8 cellular contexts compared by ENCODE assay signal in genomic region chr1:182054698-182055326, GRCh38. TPM values are rescaled to one million over a fixed set of nuclear protein-coding genes. Genes with fewer than 3 reads are reported as not detected.
DNase-seq lines count a peak whose midpoint lies in the region; ATAC-seq and TF ChIP-seq lines count a peak whose summit lies in the region.

No MANE protein-coding gene starts in this region.

- H2AK5ac ChIP-seq in neuronal stem cell (ENCODE audit: low read depth, low read length) = no peak overlapping the region

- DNase-seq in AG04449 (ENCODE audit: low read depth, low spot score) (no peak), GM06990 (ENCODE audit: extremely low read depth, insufficient read length) (no peak), LNCaP clone FGC (ENCODE audit: low read depth) (peak; percentile 6), T-helper 2 cell (peak in 3 of 5 experiments; percentile 13 to 60 (median 26)), neuronal stem cell (ENCODE audit: low spot score) (peak; percentile 32), mesothelial cell of epicardium (ENCODE audit: low spot score in 2 of 2, unreplicated experiment in 2 of 2) (no peak)
- peak; percentile 55 for DNase-seq in effector CD4-positive, alpha-beta T cell

- H3K9ac ChIP-seq in neuronal stem cell (ENCODE audit: low read depth, low read length, poor library complexity) = no peak overlapping the region

- no peak overlapping the region for H3K27ac ChIP-seq in neuronal stem cell (replicated peaks; ENCODE audit: low read length)

- no peak overlapping the region for H2BK15ac ChIP-seq in neuronal stem cell (ENCODE audit: low read length)

- no peaks in the 10 kb centered on the region for H3K36me3 ChIP-seq in GM06990 (ENCODE audit: control insufficient read depth, insufficient read depth, low read length)
- no peaks in the 10 kb centered on the region for H3K36me3 ChIP-seq in neuronal stem cell (replicated peaks in 1 of 2; ENCODE audit: control insufficient read depth in 2 of 2, insufficient read depth in 2 of 2, low read length in 2 of 2)

- peak; percentile 9 for TF ChIP-seq CTCF in AG04449 (IDR thresholded peaks at IDR 0.05; ENCODE audit: insufficient read depth, low read length, missing control alignments)
- peak; percentile 78 for TF ChIP-seq CTCF in GM06990 (IDR thresholded peaks at IDR 0.05; ENCODE audit: insufficient read depth, low read length, poor library complexity, severe bottlenecking)
- TF ChIP-seq CTCF in LNCaP clone FGC (IDR thresholded peaks at IDR 0.05; ENCODE audit: control insufficient read depth, extremely low read depth, insufficient read depth) = peak; percentile 74
- TF ChIP-seq CTCF in mesothelial cell of epicardium (IDR thresholded peaks at IDR 0.05; ENCODE audit: unreplicated experiment) = no peak

- no peak overlapping the region for H3K4me2 ChIP-seq in neuronal stem cell (ENCODE audit: insufficient read depth, low read length, poor library complexity, severe bottlenecking)

- no peak overlapping the region for H2BK12ac ChIP-seq in neuronal stem cell (ENCODE audit: low read length)

- H2BK5ac ChIP-seq in neuronal stem cell (ENCODE audit: low read length) = no peak overlapping the region

- no peak overlapping the region for H3K4me3 Mint-ChIP-seq in mesothelial cell of epicardium

- CTCF ChIA-PET in AG04449 (lab: Yijun Ruan, JAX) = interaction anchor here (0.6 to 2.8 kb wide), 4 partner anchors 8 to 581 kb away, joined by 3 to 16 read pairs (median 3); no protein-coding TSS in a partner anchor

- H3K27me3 ChIP-seq in GM06990 (replicated peaks; ENCODE audit: control insufficient read depth, insufficient read depth, low read length) (no peaks in the 10 kb centered on the region; the same call in none of the 2 replicates), neuronal stem cell (ENCODE audit: control insufficient read depth in 3 of 3, insufficient read depth in 3 of 3, low read depth in 1 of 3, low read length in 3 of 3) (peaks cover 0 to 5% (median 0%) of the 10 kb centered on the region in 3 experiments)

- no peak overlapping the region for H3K4ac ChIP-seq in neuronal stem cell (ENCODE audit: low read length)

- no peak overlapping the region for H3K14ac ChIP-seq in neuronal stem cell (ENCODE audit: low read length)

- no peak overlapping the region for H3K18ac ChIP-seq in neuronal stem cell (ENCODE audit: low read length)

- H3K9me3 Mint-ChIP-seq in mesothelial cell of epicardium = no peaks in the 10 kb centered on the region

- H3K79me1 ChIP-seq in neuronal stem cell (ENCODE audit: low read depth, low read length) = no peaks in the 10 kb centered on the region

- POLR2A ChIA-PET in AG04449 (lab: Yijun Ruan, JAX) = no interaction called here

- no peak overlapping the region for H2BK120ac ChIP-seq in neuronal stem cell (ENCODE audit: low read depth, low read length)

- H3K23ac ChIP-seq in neuronal stem cell (ENCODE audit: low read depth, low read length, poor library complexity) = no peak overlapping the region

- no CpG with 5 or more reads among the region's 4 CpGs for WGBS in neuronal stem cell (ENCODE audit: extremely low coverage in 2 of 2, insufficient read length in 2 of 2, insufficient replicate concordance in 1 of 2), 2 donors

- H4K91ac ChIP-seq in neuronal stem cell (ENCODE audit: low read depth, low read length, poor library complexity) = no peak overlapping the region

- no peaks in the 10 kb centered on the region for H3K36me3 Mint-ChIP-seq in mesothelial cell of epicardium

- no peaks in the 10 kb centered on the region for H3K4me1 Mint-ChIP-seq in mesothelial cell of epicardium

- no peaks in the 10 kb centered on the region for H3K4me1 ChIP-seq in neuronal stem cell (ENCODE audit: control insufficient read depth in 2 of 2, insufficient read depth in 1 of 2, low read depth in 1 of 2, low read length in 2 of 2)

- no peak overlapping the region for H4K8ac ChIP-seq in neuronal stem cell (ENCODE audit: low read depth, low read length)

- H3K4me3 ChIP-seq in AG04449 (ENCODE audit: low read depth, low read length) (no peak overlapping the region), GM06990 (replicated peaks; ENCODE audit: low read depth, low read length) (no peak overlapping the region), LNCaP clone FGC (ENCODE audit: low read depth, low read length) (no peak overlapping the region), neuronal stem cell (ENCODE audit: low read length in 2 of 2) (no peak overlapping the region)

- H3K27me3 Mint-ChIP-seq in mesothelial cell of epicardium (ENCODE audit: low read depth) = no peaks in the 10 kb centered on the region

- no peak for ATAC-seq in HG02571 (IDR thresholded peaks at IDR 0.05; ENCODE audit: unreplicated experiment)

- no peaks in the 10 kb centered on the region for H3K9me3 ChIP-seq in neuronal stem cell (replicated peaks in 1 of 2; ENCODE audit: control insufficient read depth in 2 of 2, insufficient read depth in 1 of 2, low read depth in 1 of 2, low read length in 2 of 2)

- H3K27ac Mint-ChIP-seq in mesothelial cell of epicardium = no peak overlapping the region

- H2AFZ ChIP-seq in neuronal stem cell (ENCODE audit: low read length) = no peak overlapping the region

RNA-seq across cellular contexts. Expression of gene ZNF648, which starts 6.7 kb away (rescaled TPM):
- polyA plus RNA-seq in neuronal stem cell (2013, experiment 1 of 2) = 0.17 TPM
- 0.18 TPM for polyA plus RNA-seq in neuronal stem cell (2013, experiment 2 of 2)
- total RNA-seq in mesothelial cell of epicardium = 0.09 to 0.23 TPM (median 0.18 TPM) in 3 replicates

Comparison
In these comparisons a context has a peak if more than half of its experiments do, and no peak if none do; other contexts are left out.
1. DNase-seq: peak in LNCaP clone FGC (single experiment), T-helper 2 cell (3 of 5), effector CD4-positive, alpha-beta T cell (single experiment) and neuronal stem cell (single experiment); none in AG04449 (single experiment), GM06990 (single experiment) and mesothelial cell of epicardium (0 of 2).